ENCODE assay signal across 22 cellular contexts in the genomic region with DNA sequence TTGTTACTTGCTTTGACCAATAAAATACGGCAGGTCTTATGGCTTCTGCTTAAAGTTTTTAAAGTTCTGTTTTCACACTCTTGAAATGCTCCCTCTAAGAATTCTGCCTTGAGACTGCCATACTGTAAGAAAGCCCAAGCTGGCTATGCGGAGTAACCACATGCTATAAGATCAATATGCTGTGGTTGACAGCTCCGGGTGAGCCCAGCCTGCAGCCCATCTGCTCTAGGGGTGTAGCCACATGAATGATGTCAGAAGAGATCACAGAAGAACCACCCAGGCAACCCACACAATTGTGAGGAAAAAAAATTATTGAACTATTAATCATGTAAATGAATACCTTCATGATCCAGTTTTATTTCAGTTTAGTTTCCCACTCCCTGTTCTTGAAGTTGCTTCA. TPM values are rescaled to one million over a fixed set of nuclear protein-coding genes. Genes with fewer than 3 reads are reported as not detected.
DNase-seq lines count a peak whose midpoint lies in the region; ATAC-seq, FAIRE-seq and TF ChIP-seq lines count a peak whose summit lies in the region.
"Had no signal": no experiment of that assay in that cellular context is flagged by ENCODE, and none has a peak within 500 bp of the region (broad histone marks: within the 10 kb centered on the region; RNA-seq: fewer than 3 reads in every experiment).

No MANE protein-coding gene starts in this region.

- H3K4me1 ChIP-seq in DND-41 (ENCODE audit: insufficient read depth, low read length) (no peaks in the 10 kb centered on the region), colonic mucosa (peaks cover 15% of the 10 kb centered on the region), small intestine (ENCODE audit: control insufficient read depth in 2 of 2, insufficient read depth in 1 of 2, low read depth in 1 of 2, low read length in 1 of 2) (peaks cover 2% of the 10 kb centered on the region in 2 donors)
- no peaks in the 10 kb centered on the region for H3K4me1 ChIP-seq in naive thymus-derived CD4-positive, alpha-beta T cell (ENCODE audit: control insufficient read depth in 2 of 2, insufficient read depth in 2 of 2, low read length in 2 of 2)
- H3K4me1 ChIP-seq: testis had no signal

- peak; percentile 53; the same call in 2 of the 3 replicates for ATAC-seq in DND-41 (ENCODE audit: insufficient read depth, low read depth)
- ATAC-seq in naive thymus-derived CD4-positive, alpha-beta T cell: peak; percentile 34
- ATAC-seq in HG02970 (IDR thresholded peaks at IDR 0.05; ENCODE audit: low FRiP score, unreplicated experiment): no peak
- ATAC-seq: gastroesophageal sphincter; pancreas; sciatic nerve; stimulated activated effector memory CD8-positive, alpha-beta T cell treated with anti-CD3 and anti-CD28 coated beads, Interleukin-12 subunit alpha, Interleukin-12 subunit beta, amount 100 ng/mL, for 72 hours had no signal

- H3K4me1 Mint-ChIP-seq in naive thymus-derived CD4-positive, alpha-beta T cell: peaks cover 0 to 5% (median 0%) of the 10 kb centered on the region in 7 donors
- H3K4me1 Mint-ChIP-seq: memory B cell; stimulated activated effector memory CD8-positive, alpha-beta T cell treated with anti-CD3 and anti-CD28 coated beads, Interleukin-12 subunit alpha, Interleukin-12 subunit beta, amount 100 ng/mL, for 72 hours had no signal

- H3K4me3 ChIP-seq in DND-41 (ENCODE audit: low read depth in 1 of 2, low read length in 2 of 2) (no peak overlapping the region), choroid plexus epithelial cell (ENCODE audit: low read depth, low read length) (no peak overlapping the region), colonic mucosa (no peak overlapping the region), small intestine (ENCODE audit: low read depth in 1 of 2, low read length in 2 of 2) (no peak overlapping the region)
- H3K4me3 ChIP-seq in naive thymus-derived CD4-positive, alpha-beta T cell (ENCODE audit: low read length): no peak overlapping the region
- H3K4me3 ChIP-seq: cardiac muscle cell, dorsolateral prefrontal cortex, gastroesophageal sphincter, pancreas, testis had no signal

- 80 to 91% (median 90%) methylated on average over 3 of the region's 3 CpGs for WGBS in small intestine, 3 donors

- H3K9ac ChIP-seq in DND-41 (ENCODE audit: low read depth, low read length): no peak overlapping the region
- no peak overlapping the region for H3K9ac ChIP-seq in colonic mucosa (ENCODE audit: low read depth in 2 of 2, low read length in 2 of 2)

- no peaks in the 10 kb centered on the region for H4K20me1 ChIP-seq in DND-41 (ENCODE audit: insufficient read depth, low read length)

- peak; percentile 16 for DNase-seq in DND-41
- peak; percentile 35 for DNase-seq in NCI-H69 (lab: John Stamatoyannopoulos, UW)
- peak; percentile 12 for DNase-seq in choroid plexus epithelial cell (ENCODE audit: low read depth)
- DNase-seq in naive thymus-derived CD4-positive, alpha-beta T cell: no peak
- no peak for DNase-seq in colonic mucosa
- DNase-seq in small intestine: no peak
- DNase-seq: activated CD8-positive, alpha-beta memory T cell treated with anti-CD3 and anti-CD28 coated beads, Interleukin-2, amount 50 U/mL, for 48 hours; activated effector memory CD4-positive, alpha-beta T cell treated with Interleukin-2 at 50 U/mL for 16 hours; CD4-positive, alpha-beta T cell; NCI-H1417; NCI-H526 treated with DMSO at 0.1 percent for 48 hours; pancreas; testis had no signal

- TF ChIP-seq CTCF in DND-41 (IDR thresholded peaks at IDR 0.05; ENCODE audit: borderline replicate concordance, extremely low read depth, low read length, poor library complexity, severe bottlenecking) (no peak), choroid plexus epithelial cell (conservative IDR thresholded peaks at IDR 0.05; ENCODE audit: low read depth, low read length) (no peak), colonic mucosa (IDR thresholded peaks at IDR 0.05) (no peak)

- intact Hi-C loops in naive thymus-derived CD4-positive, alpha-beta T cell (cut with micrococcal nuclease): no loop called here
- intact Hi-C loops in colonic mucosa (cut with DNase I): no loop called here

- CTCF ChIA-PET in naive thymus-derived CD4-positive, alpha-beta T cell (lab: Charles Lee): no interaction called here

- FAIRE-seq in small intestine (lab: Jason Lieb, UNC): no peak
- FAIRE-seq: pancreas had no signal

- no peak overlapping the region for H3K4me2 ChIP-seq in DND-41 (ENCODE audit: insufficient read depth, low read length)

- no peaks in the 10 kb centered on the region for H3K79me2 ChIP-seq in DND-41 (ENCODE audit: insufficient read depth, low read length)

- no peaks in the 10 kb centered on the region for H3K36me3 Mint-ChIP-seq in naive thymus-derived CD4-positive, alpha-beta T cell
- H3K36me3 Mint-ChIP-seq: memory B cell; naive thymus-derived CD8-positive, alpha-beta T cell; stimulated activated effector memory CD8-positive, alpha-beta T cell treated with anti-CD3 and anti-CD28 coated beads, Interleukin-12 subunit alpha, Interleukin-12 subunit beta, amount 100 ng/mL, for 72 hours had no signal

- no peak overlapping the region for H3K4me3 Mint-ChIP-seq in naive thymus-derived CD4-positive, alpha-beta T cell
- H3K4me3 Mint-ChIP-seq: CD4-positive, alpha-beta T cell; memory B cell; naive thymus-derived CD8-positive, alpha-beta T cell; stimulated activated effector memory CD8-positive, alpha-beta T cell treated with anti-CD3 and anti-CD28 coated beads, Interleukin-12 subunit alpha, Interleukin-12 subunit beta, amount 100 ng/mL, for 72 hours; T-helper 1 cell treated with Interleukin-12 subunit alpha and Interleukin-12 subunit beta and Interleukin-4 antibody, amounts not matched to agents 30 μg/mL and 1 μg/mL, for 36 hours had no signal

- H3K27ac Mint-ChIP-seq in naive thymus-derived CD4-positive, alpha-beta T cell: no peak overlapping the region
- H3K27ac Mint-ChIP-seq: CD4-positive, alpha-beta T cell; memory B cell; stimulated activated effector memory CD8-positive, alpha-beta T cell treated with anti-CD3 and anti-CD28 coated beads, Interleukin-12 subunit alpha, Interleukin-12 subunit beta, amount 100 ng/mL, for 72 hours; T-helper 1 cell treated with Interleukin-12 subunit alpha and Interleukin-12 subunit beta and Interleukin-4 antibody, amounts not matched to agents 30 μg/mL and 1 μg/mL, for 36 hours had no signal

- H2AFZ ChIP-seq in DND-41 (ENCODE audit: low read depth, low read length): no peak overlapping the region; the same call in 1 of the 2 replicates

- H3K27me3 ChIP-seq in DND-41 (ENCODE audit: insufficient read depth, low read length, poor library complexity) (peaks cover 8% of the 10 kb centered on the region), colonic mucosa (no peaks in the 10 kb centered on the region), small intestine (ENCODE audit: control insufficient read depth in 2 of 2, insufficient read depth in 2 of 2, low read length in 2 of 2) (no peaks in the 10 kb centered on the region)
- no peaks in the 10 kb centered on the region for H3K27me3 ChIP-seq in naive thymus-derived CD4-positive, alpha-beta T cell (ENCODE audit: control insufficient read depth in 2 of 2, insufficient read depth in 2 of 2, low read length in 2 of 2)
- H3K27me3 ChIP-seq: cardiac muscle cell, dorsolateral prefrontal cortex, gastroesophageal sphincter, pancreas, testis had no signal

- no peaks in the 10 kb centered on the region for H3K9me3 ChIP-seq in DND-41 (ENCODE audit: insufficient read depth, low read length, severe bottlenecking)
- no peaks in the 10 kb centered on the region for H3K9me3 ChIP-seq in naive thymus-derived CD4-positive, alpha-beta T cell (ENCODE audit: control insufficient read depth in 2 of 3, low read length in 3 of 3)
- H3K9me3 ChIP-seq in colonic mucosa: no peaks in the 10 kb centered on the region
- no peaks in the 10 kb centered on the region for H3K9me3 ChIP-seq in small intestine (ENCODE audit: control insufficient read depth, low read depth)
- H3K9me3 ChIP-seq: gastroesophageal sphincter, pancreas, testis had no signal

- H3K27ac ChIP-seq in DND-41 (ENCODE audit: low read length): no peak overlapping the region
- no peak overlapping the region for H3K27ac ChIP-seq in naive thymus-derived CD4-positive, alpha-beta T cell (ENCODE audit: low read depth, low read length)
- H3K27ac ChIP-seq in colonic mucosa: no peak overlapping the region
- H3K27ac ChIP-seq in small intestine (ENCODE audit: low read depth in 1 of 2, low read length in 1 of 2): no peak overlapping the region
- H3K27ac ChIP-seq: gastroesophageal sphincter, pancreas, testis had no signal

- H3K9me3 Mint-ChIP-seq in naive thymus-derived CD4-positive, alpha-beta T cell: peaks cover 0 to 4% (median 0%) of the 10 kb centered on the region in 11 donors
- H3K9me3 Mint-ChIP-seq: CD4-positive, alpha-beta T cell; memory B cell; stimulated activated effector memory CD8-positive, alpha-beta T cell treated with anti-CD3 and anti-CD28 coated beads, Interleukin-12 subunit alpha, Interleukin-12 subunit beta, amount 100 ng/mL, for 72 hours; T-helper 1 cell treated with Interleukin-12 subunit alpha and Interleukin-12 subunit beta and Interleukin-4 antibody, amounts not matched to agents 30 μg/mL and 1 μg/mL, for 36 hours had no signal

- POLR2A ChIA-PET in naive thymus-derived CD4-positive, alpha-beta T cell (lab: Charles Lee): no interaction called here

- H3K36me3 ChIP-seq in DND-41 (ENCODE audit: insufficient read depth, low read length) (no peaks in the 10 kb centered on the region), colonic mucosa (no peaks in the 10 kb centered on the region), small intestine (ENCODE audit: control insufficient read depth in 2 of 2, insufficient read depth in 2 of 2, low read length in 2 of 2) (no peaks in the 10 kb centered on the region)
- no peaks in the 10 kb centered on the region for H3K36me3 ChIP-seq in naive thymus-derived CD4-positive, alpha-beta T cell (ENCODE audit: control insufficient read depth in 2 of 3, insufficient read depth in 3 of 3, low read length in 3 of 3)
- H3K36me3 ChIP-seq: cardiac muscle cell, gastroesophageal sphincter, pancreas had no signal

- H3K27me3 Mint-ChIP-seq in naive thymus-derived CD4-positive, alpha-beta T cell: peaks cover 0 to 8% (median 0%) of the 10 kb centered on the region in 5 donors
- H3K27me3 Mint-ChIP-seq: CD4-positive, alpha-beta T cell had no signal

RNA-seq across cellular contexts. Expression of a gene that starts 26.1 kb away (rescaled TPM):
- total RNA-seq in naive thymus-derived CD4-positive, alpha-beta T cell: 1 to 10 TPM in 3 of 5 experiments, under 1 TPM in 2; 0.17 to 2.9 (median 1.8) TPM
- under 1 TPM; 0.37 to 0.74 TPM for polyA plus RNA-seq in naive thymus-derived CD4-positive, alpha-beta T cell
- total RNA-seq in colonic mucosa: 100 to 1,000 TPM in 1 of 2 donors, 10 to 100 TPM in 1; 95.4 to 145 TPM
- polyA plus RNA-seq in small intestine: 10 to 100 TPM; 31.9 to 41.2 (median 36.3) TPM

Comparison
In these comparisons a context has a peak if more than half of its experiments do, and no peak if none do; other contexts are left out.
1. DNase-seq: peak in DND-41 (single experiment), NCI-H69 (single experiment) and choroid plexus epithelial cell (single experiment); none in naive thymus-derived CD4-positive, alpha-beta T cell (0 of 9), colonic mucosa (single experiment) and small intestine (single experiment).
2. RNA of a gene that starts 26.1 kb away (total RNA-seq): 95.4 to 145 TPM in colonic mucosa; 0.17 to 2.9 TPM in naive thymus-derived CD4-positive, alpha-beta T cell; every median in the first group is over 10 times any median in the second.